ENCODE assay signal across 19 cellular contexts in genomic region chr2:47241715-47242114, GRCh38.
DNase-seq lines count a peak whose midpoint lies in the region; FAIRE-seq and TF ChIP-seq lines count a peak whose summit lies in the region.
"Had no signal": no experiment of that assay in that cellular context is flagged by ENCODE, and none has a peak within 500 bp of the region (broad histone marks: within the 10 kb centered on the region; RNA-seq: fewer than 3 reads in every experiment).

No MANE protein-coding gene starts in this region.

- CTCF ChIA-PET in MCF 10A (lab: Yijun Ruan, JAX) (no interaction called here), mammary epithelial cell (lab: Charles Lee; ENCODE audit: low non-redundant PET) (no interaction called here), endothelial cell of umbilical vein (lab: Charles Lee) (no interaction called here)

- H3K4me2 ChIP-seq in mammary epithelial cell (ENCODE audit: insufficient read depth, low read depth, low read length) (no peak overlapping the region), endothelial cell of umbilical vein (ENCODE audit: insufficient read depth, low read length) (no peak overlapping the region), neural progenitor cell (no peak overlapping the region)
- H3K4me2 ChIP-seq: BLaER1, GM23338 had no signal

- H3K9me1 ChIP-seq in endothelial cell of umbilical vein (replicated peaks; ENCODE audit: control insufficient read depth, extremely low read depth, insufficient read depth, low read length) = no peaks in the 10 kb centered on the region

- dilution Hi-C loops in mammary epithelial cell (cut with HindIII; ENCODE audit: low sequenced_read_pairs) (no loop called here), endothelial cell of umbilical vein (cut with MboI; ENCODE audit: extremely low pct_ligation_motif_present, low sequenced_read_pairs) (no loop called here)

- peaks cover 7% of the 10 kb centered on the region for H3F3A ChIP-seq in neural progenitor cell (ENCODE audit: low read depth)

- no peaks in the 10 kb centered on the region for H3K79me2 ChIP-seq in mammary epithelial cell (ENCODE audit: insufficient read depth, low read length)
- H3K79me2 ChIP-seq in endothelial cell of umbilical vein (ENCODE audit: control insufficient read depth, insufficient read depth, low read length) = no peaks in the 10 kb centered on the region
- H3K79me2 ChIP-seq in neural progenitor cell (ENCODE audit: low read depth) = no peaks in the 10 kb centered on the region

- H3K36me3 ChIP-seq in mammary epithelial cell (ENCODE audit: insufficient read depth, low read length) (no peaks in the 10 kb centered on the region), endothelial cell of umbilical vein (ENCODE audit: control insufficient read depth in 2 of 2, extremely low read depth in 1 of 2, insufficient read depth in 2 of 2, low read length in 2 of 2) (no peaks in the 10 kb centered on the region), neural progenitor cell (no peaks in the 10 kb centered on the region)
- H3K36me3 ChIP-seq: BLaER1 had no signal

- H3K27ac ChIP-seq in mammary epithelial cell (ENCODE audit: insufficient read depth, low read depth, low read length) (no peak overlapping the region), endothelial cell of umbilical vein (ENCODE audit: insufficient read depth, low read depth, low read length) (no peak overlapping the region), neural progenitor cell (no peak overlapping the region)
- H3K27ac ChIP-seq: BLaER1 had no signal

- H3K4me3 Mint-ChIP-seq in MCF 10A (ENCODE audit: unreplicated experiment) = no peak overlapping the region
- H3K4me3 Mint-ChIP-seq in neural progenitor cell = no peak overlapping the region
- H3K4me3 Mint-ChIP-seq in HFFc6 = no peak overlapping the region
- H3K4me3 Mint-ChIP-seq: CD14-positive monocyte; CD4-positive, alpha-beta memory T cell; GM23338 had no signal

- in situ Hi-C loops in mammary epithelial cell (cut with MboI; ENCODE audit: low sequenced_read_pairs in 2 of 2) = no loop called here

- no peak for DNase-seq in MCF 10A (ENCODE audit: unreplicated experiment)
- no peak for DNase-seq in mammary epithelial cell
- DNase-seq in endothelial cell of umbilical vein (ENCODE audit: low read depth, low spot score) = no peak
- DNase-seq in neural progenitor cell (ENCODE audit: low spot score) = no peak
- no peak for DNase-seq in GM19238 (ENCODE audit: insufficient read length, low spot score)
- DNase-seq in HFFc6 = no peak
- no peak for DNase-seq in NCI-H1092 (lab: John Stamatoyannopoulos, UW)
- DNase-seq: 8988T; CD4-positive, alpha-beta memory T cell; DMS153; DMS79; GDM1; H7 had no signal

- peaks cover 16% of the 10 kb centered on the region for H3K27me3 Mint-ChIP-seq in MCF 10A (ENCODE audit: insufficient read depth, unreplicated experiment)
- H3K27me3 Mint-ChIP-seq in neural progenitor cell (ENCODE audit: insufficient read depth, low read depth) = no peaks in the 10 kb centered on the region
- H3K27me3 Mint-ChIP-seq in HFFc6 (ENCODE audit: insufficient read depth) = peaks cover 4% of the 10 kb centered on the region

- H3K27me3 ChIP-seq in mammary epithelial cell (ENCODE audit: insufficient read depth, low read length) = no peaks in the 10 kb centered on the region
- H3K27me3 ChIP-seq in endothelial cell of umbilical vein (ENCODE audit: control insufficient read depth in 2 of 2, insufficient read depth in 2 of 2, low read length in 2 of 2) = peaks cover 0 to 6% of the 10 kb centered on the region in 2 experiments
- H3K27me3 ChIP-seq in neural progenitor cell = no peaks in the 10 kb centered on the region
- H3K27me3 ChIP-seq: BLaER1 had no signal

- intact Hi-C loops in MCF 10A (cut with micrococcal nuclease) (no loop called here), mammary epithelial cell (cut with micrococcal nuclease) (no loop called here), endothelial cell of umbilical vein (cut with micrococcal nuclease) (no loop called here)

- H3K9me3 Mint-ChIP-seq in MCF 10A (ENCODE audit: unreplicated experiment) (no peaks in the 10 kb centered on the region), neural progenitor cell (no peaks in the 10 kb centered on the region), HFFc6 (no peaks in the 10 kb centered on the region)
- H3K9me3 Mint-ChIP-seq: CD4-positive, alpha-beta memory T cell; GM23338 had no signal

- TF ChIP-seq CTCF in MCF 10A (IDR thresholded peaks at IDR 0.05; ENCODE audit: unreplicated experiment) (no peak), mammary epithelial cell (conservative IDR thresholded peaks at IDR 0.05 in 1 of 2, IDR thresholded peaks at IDR 0.05 in 1 of 2; ENCODE audit: extremely low read depth in 1 of 2, insufficient read depth in 1 of 2, low read depth in 1 of 2, low read length in 2 of 2) (no peak), endothelial cell of umbilical vein (IDR thresholded peaks at IDR 0.05; ENCODE audit: extremely low read depth in 1 of 2, insufficient read depth in 1 of 2, low read depth in 1 of 2, low read length in 2 of 2) (no peak), neural progenitor cell (IDR thresholded peaks at IDR 0.05) (no peak), HFFc6 (IDR thresholded peaks at IDR 0.05) (no peak)

- BruUV-seq in MCF 10A (replicated peaks; lab: Mats Ljungman, UMichigan) (no TSS peak), mammary epithelial cell (replicated peaks; lab: Mats Ljungman, UMichigan) (no TSS peak), endothelial cell of umbilical vein (replicated peaks; lab: Mats Ljungman, UMichigan) (no TSS peak)

- no peaks in the 10 kb centered on the region for H3K9me3 ChIP-seq in mammary epithelial cell (replicated peaks; ENCODE audit: insufficient read depth, low read length)
- no peaks in the 10 kb centered on the region for H3K9me3 ChIP-seq in endothelial cell of umbilical vein (replicated peaks; ENCODE audit: control insufficient read depth, insufficient read depth, low read length)
- no peaks in the 10 kb centered on the region for H3K9me3 ChIP-seq in neural progenitor cell (ENCODE audit: low read depth)
- H3K9me3 ChIP-seq: BLaER1 had no signal

- H3K4me3 ChIP-seq in mammary epithelial cell (replicated peaks in 1 of 3; ENCODE audit: insufficient read depth in 1 of 3, low read depth in 2 of 3, low read length in 3 of 3) = no peak overlapping the region
- H3K4me3 ChIP-seq in endothelial cell of umbilical vein (replicated peaks in 1 of 3; ENCODE audit: insufficient read depth in 1 of 3, low read depth in 1 of 3, low read length in 3 of 3) = no peak overlapping the region
- H3K4me3 ChIP-seq in neural progenitor cell = no peak overlapping the region
- H3K4me3 ChIP-seq: BLaER1, GM23338 had no signal

- H2AFZ ChIP-seq in mammary epithelial cell (ENCODE audit: low read depth, low read length) (no peak overlapping the region), endothelial cell of umbilical vein (ENCODE audit: low read depth, low read length) (no peak overlapping the region), neural progenitor cell (replicated peaks) (no peak overlapping the region)
- H2AFZ ChIP-seq: GM23338 had no signal

- no peaks in the 10 kb centered on the region for H3K36me3 Mint-ChIP-seq in MCF 10A (ENCODE audit: insufficient read depth, unreplicated experiment)
- no peaks in the 10 kb centered on the region for H3K36me3 Mint-ChIP-seq in neural progenitor cell
- no peaks in the 10 kb centered on the region for H3K36me3 Mint-ChIP-seq in HFFc6 (ENCODE audit: low read depth)
- H3K36me3 Mint-ChIP-seq: CD14-positive monocyte; CD4-positive, alpha-beta memory T cell had no signal

- peak overlapping the region; percentile 1 for H3K27ac Mint-ChIP-seq in MCF 10A (ENCODE audit: low read depth, unreplicated experiment)
- peak overlapping the region; percentile 42 for H3K27ac Mint-ChIP-seq in neural progenitor cell
- H3K27ac Mint-ChIP-seq in HFFc6 = no peak overlapping the region
- H3K27ac Mint-ChIP-seq: CD14-positive monocyte, GM23338 had no signal

- H3K4me1 ChIP-seq in mammary epithelial cell (ENCODE audit: insufficient read depth, low read length) (no peaks in the 10 kb centered on the region), endothelial cell of umbilical vein (ENCODE audit: control insufficient read depth, extremely low read depth, insufficient read depth, low read length) (no peaks in the 10 kb centered on the region), neural progenitor cell (peaks cover 32% of the 10 kb centered on the region)
- H3K4me1 ChIP-seq: BLaER1 had no signal

- 71% methylated on average over 6 of the region's 6 CpGs for WGBS in mammary epithelial cell (ENCODE audit: low coverage, missing lambda C conversion rate)

- peak; percentile 26 for FAIRE-seq in endothelial cell of umbilical vein (lab: Jason Lieb, UNC)
- FAIRE-seq: GM12892, GM18507, HepG2 had no signal

- no peaks in the 10 kb centered on the region for H4K20me1 ChIP-seq in mammary epithelial cell (ENCODE audit: insufficient read depth, low read length)
- no peaks in the 10 kb centered on the region for H4K20me1 ChIP-seq in endothelial cell of umbilical vein (replicated peaks; ENCODE audit: control insufficient read depth, extremely low read depth, insufficient read depth, low read length)
- H4K20me1 ChIP-seq in neural progenitor cell (ENCODE audit: low read depth) = no peaks in the 10 kb centered on the region
- H4K20me1 ChIP-seq: BLaER1 had no signal

- no peak overlapping the region for H3K9ac ChIP-seq in mammary epithelial cell (ENCODE audit: insufficient read depth, low read length)
- no peak overlapping the region for H3K9ac ChIP-seq in endothelial cell of umbilical vein (replicated peaks; ENCODE audit: extremely low read depth, insufficient read depth, low read length)
- no peak overlapping the region for H3K9ac ChIP-seq in neural progenitor cell
- H3K9ac ChIP-seq: BLaER1 had no signal

- TF ChIP-seq POLR2A in endothelial cell of umbilical vein (IDR thresholded peaks at IDR 0.05; ENCODE audit: low read depth, low read length) = no peak

- H3K4me1 Mint-ChIP-seq in MCF 10A (ENCODE audit: insufficient read depth, unreplicated experiment) (no peaks in the 10 kb centered on the region), neural progenitor cell (peaks cover 38% of the 10 kb centered on the region), HFFc6 (ENCODE audit: low read depth) (peaks cover 27% of the 10 kb centered on the region)
- H3K4me1 Mint-ChIP-seq: CD14-positive monocyte had no signal

- POLR2A ChIA-PET in MCF 10A (lab: Yijun Ruan, JAX) (no interaction called here), endothelial cell of umbilical vein (lab: Charles Lee) (no interaction called here)

TF ChIP-seq in endothelial cell of umbilical vein, 7 proteins besides CTCF, POLR2A, EP300 and RAD21 (continues in another document):
- TF ChIP-seq EZH2 (IDR thresholded peaks at IDR 0.05; ENCODE audit: borderline replicate concordance, low read depth, low read length, severe bottlenecking) = no peak
- no peak for TF ChIP-seq MYC (IDR thresholded peaks at IDR 0.05; ENCODE audit: low read depth, low read length)
- no peak for TF ChIP-seq MAX (IDR thresholded peaks at IDR 0.05; ENCODE audit: insufficient read depth, insufficient read length)
- TF ChIP-seq FOS (IDR thresholded peaks at IDR 0.05; ENCODE audit: borderline replicate concordance, insufficient read depth, low read length) = no peak
- no peak for TF ChIP-seq JUN (IDR thresholded peaks at IDR 0.05; ENCODE audit: borderline replicate concordance, insufficient read depth, insufficient read length, low read depth)
